Comparison of ENCODE assay signal across 2 cellular contexts in genomic region chr5:78696052-78696451, GRCh38. TPM values are rescaled to one million over a fixed set of nuclear protein-coding genes. Genes with fewer than 3 reads are reported as not detected.
"Had no signal": no experiment of that assay in that cellular context is flagged by ENCODE, and none has a peak within 500 bp of the region (broad histone marks: within the 10 kb centered on the region; RNA-seq: fewer than 3 reads in every experiment).

No MANE protein-coding gene starts in this region.

RNA-seq across cellular contexts. Expression of gene LHFPL2, which starts 47.5 kb away (rescaled TPM):
- total RNA-seq: activated CD8-positive, alpha-beta memory T cell treated with anti-CD3 and anti-CD28 coated beads, Interleukin-2, amount 10 ng/mL, durations not matched to agents 7 days and 5 days; T-helper 2 cell treated with Interferon-gamma antibody and Interleukin-4, amounts not matched to agents 100 ng/mL and 5 ng/mL, for 36 hours had no signal
